Comparison of ENCODE assay signal across 8 cellular contexts in genomic region chr12:124453419-124454351, GRCh38.
DNase-seq lines count a peak whose midpoint lies in the region; ATAC-seq lines count a peak whose summit lies in the region.

No MANE protein-coding gene starts in this region.

- H3K36me3 Mint-ChIP-seq in memory B cell, result peaks cover 9% of the 10 kb centered on the region

- peaks cover 17% of the 10 kb centered on the region; the same call in 1 of the 2 replicates for H3K4me1 ChIP-seq in HUES6 (ENCODE audit: control insufficient read depth, insufficient read depth, low read length)

- H3K9ac ChIP-seq in HUES6 (ENCODE audit: low read length), result peak overlapping the region; percentile 31

- H3K4me3 ChIP-seq in HUES6 (ENCODE audit: low read depth, low read length), result no peak overlapping the region

- peak overlapping the region; percentile 83 for H3K27ac Mint-ChIP-seq in memory B cell

- H3K9me3 ChIP-seq in HUES6 (ENCODE audit: control insufficient read depth, insufficient read depth, low read depth, low read length), result no peaks in the 10 kb centered on the region

- peak; percentile 71 for ATAC-seq in GM21526 (IDR thresholded peaks at IDR 0.05; ENCODE audit: low FRiP score, unreplicated experiment)
- ATAC-seq in memory B cell (ENCODE audit: low read depth), result peak; percentile 71

- H3K4me3 Mint-ChIP-seq in memory B cell, result peak overlapping the region; percentile 76

- H3K27ac ChIP-seq in HUES6 (ENCODE audit: low read depth, low read length), result peak overlapping the region; percentile 67

- no peaks in the 10 kb centered on the region for H3K27me3 ChIP-seq in HUES6 (ENCODE audit: control insufficient read depth, insufficient read depth, low read length)

- DNase-seq in Daoy (ENCODE audit: low read depth) (peak; percentile 94), memory B cell (ENCODE audit: low spot score in 2 of 2) (peak; percentile 56 to 70), NCI-H1694 treated with DMSO at 0.1 percent for 48 hours (lab: John Stamatoyannopoulos, UW) (no peak)
- peak; percentile 63 for DNase-seq in activated CD4-positive, CD25-positive, alpha-beta regulatory T cell treated with anti-CD3 and anti-CD28 coated beads, Interleukin-2, amount 50 U/mL, for 16 hours (ENCODE audit: low read depth, low spot score)
- peak; percentile 76 for DNase-seq in central memory CD4-positive, alpha-beta T cell
- DNase-seq in stimulated activated CD8-positive, alpha-beta memory T cell treated with anti-CD3 and anti-CD28 coated beads, Interleukin-2, amount 100 ng/mL, for 48 hours (ENCODE audit: low read depth in 2 of 2), result peak; percentile 67 to 70

- no peaks in the 10 kb centered on the region for H3K9me3 Mint-ChIP-seq in memory B cell

- peaks cover 42% of the 10 kb centered on the region for H3K36me3 ChIP-seq in HUES6 (ENCODE audit: control insufficient read depth, insufficient read depth, low read length)

- H3K4me1 Mint-ChIP-seq in memory B cell, result peaks cover 30% of the 10 kb centered on the region

- no peaks in the 10 kb centered on the region for H3K27me3 Mint-ChIP-seq in memory B cell
